In the genomic region with DNA sequence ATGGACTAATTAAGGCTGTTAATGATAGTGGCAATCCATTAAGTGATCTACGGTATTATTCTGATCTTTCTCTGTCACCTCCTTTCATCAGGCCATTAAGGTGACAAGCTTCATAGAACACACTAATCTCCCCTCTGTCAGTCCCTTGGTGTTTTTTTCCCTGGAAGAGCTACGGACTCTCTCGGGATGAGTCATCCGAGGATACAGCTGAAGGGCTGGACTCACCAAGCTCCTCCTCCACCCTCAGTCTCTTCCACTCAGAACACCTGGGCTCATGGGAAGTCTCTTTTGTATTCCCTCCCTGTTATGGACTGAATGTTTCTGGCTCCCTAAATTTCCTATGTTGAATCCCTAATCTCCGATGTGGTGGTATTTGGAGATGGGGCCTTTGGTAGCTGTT, we compare ENCODE assay signal across 15 cellular contexts.
"Had no signal": no experiment of that assay in that cellular context is flagged by ENCODE, and none has a peak within 500 bp of the region (broad histone marks: within the 10 kb centered on the region; RNA-seq: fewer than 3 reads in every experiment).

No MANE protein-coding gene starts in this region.

- ATAC-seq: activated CD8-positive, alpha-beta T cell treated with anti-CD3 and anti-CD28 coated beads, Interleukin-2, amount 10 ng/mL, durations not matched to agents 7 days and 5 days had no signal

- FAIRE-seq: bronchial epithelial cell, frontal cortex, small intestine had no signal

- H3K36me3 ChIP-seq: heart right ventricle, neutrophil, right atrium auricular region, tibial nerve had no signal

- H3K27ac ChIP-seq: heart right ventricle, neutrophil, right atrium auricular region, tibial nerve had no signal

- DNase-seq: activated CD4-positive, alpha-beta T cell treated with anti-CD3 and anti-CD28 coated beads for 48 hours; activated CD8-positive, alpha-beta memory T cell treated with anti-CD3 and anti-CD28 coated beads, Interleukin-2, amount 50 U/mL, for 48 hours; activated CD8-positive, alpha-beta T cell treated with anti-CD3 and anti-CD28 coated beads, Interleukin-2, amount 10 ng/mL, durations not matched to agents 7 days and 5 days; activated naive CD8-positive, alpha-beta T cell treated with anti-CD3 and anti-CD28 coated beads, Interleukin-2, amount 10 ng/mL, durations not matched to agents 7 days and 5 days; anterior cingulate cortex; heart right ventricle; naive B cell; posterior cingulate gyrus; small intestine had no signal

- H3K27me3 ChIP-seq: neutrophil, right atrium auricular region, tibial nerve had no signal

- H3K9me3 ChIP-seq: heart right ventricle, neutrophil, right atrium auricular region, tibial nerve had no signal

- H3K4me3 ChIP-seq: heart right ventricle, lung, right atrium auricular region, tibial nerve had no signal

- H3K4me1 ChIP-seq: right atrium auricular region, tibial nerve had no signal
